Comparison of ENCODE assay signal across 1 cellular context in genomic region chr2:38158361-38159128, GRCh38.
A peak's percentile ranks its signal among the peaks of the same experiment; 100 is the strongest.
TF ChIP-seq lines count a peak whose summit lies in the region.

No MANE protein-coding gene starts in this region.

TF ChIP-seq in K562, 482 proteins besides CTCF, POLR2A, EP300 and RAD21 (continued from another document):
- no peak for TF ChIP-seq ZNF639 (CRISPR knock-in tag; conservative IDR thresholded peaks at IDR 0.05 in 1 of 2, IDR thresholded peaks at IDR 0.05 in 1 of 2)
- TF ChIP-seq MBD1 (CRISPR knock-in tag; IDR thresholded peaks at IDR 0.05) = no peak
- no peak for TF ChIP-seq MAFK (IDR thresholded peaks at IDR 0.05; ENCODE audit: low read length)
- no peak for TF ChIP-seq ZFP91 (CRISPR knock-in tag; IDR thresholded peaks at IDR 0.05)
- TF ChIP-seq SRF (CRISPR knock-in tag; IDR thresholded peaks at IDR 0.05) = no peak
- no peak for TF ChIP-seq ZNF561 (CRISPR knock-in tag; conservative IDR thresholded peaks at IDR 0.05)
- no peak for TF ChIP-seq PPARD (CRISPR knock-in tag; IDR thresholded peaks at IDR 0.05)
- no peak for TF ChIP-seq ZNF77 (CRISPR knock-in tag; IDR thresholded peaks at IDR 0.05)
- TF ChIP-seq ZNF316 (IDR thresholded peaks at IDR 0.05) = 0 out of 2 replicates have a peak, but pooled peaks have one; percentile 1
- no peak for TF ChIP-seq ZBTB9 (CRISPR knock-in tag; IDR thresholded peaks at IDR 0.05)
- TF ChIP-seq RBM22 (IDR thresholded peaks at IDR 0.05; ENCODE audit: low read depth, low read length, poor library complexity, severe bottlenecking) = no peak
- TF ChIP-seq LCOR (CRISPR knock-in tag; IDR thresholded peaks at IDR 0.05) = no peak
- TF ChIP-seq MAFG (tag; conservative IDR thresholded peaks at IDR 0.05) = 0 out of 2 replicates have a peak, but pooled peaks have one; percentile 8
- no peak for TF ChIP-seq RCOR1 (IDR thresholded peaks at IDR 0.05; ENCODE audit: borderline replicate concordance in 1 of 2, low read depth in 2 of 2, low read length in 2 of 2)
- TF ChIP-seq ZNF830 (CRISPR knock-in tag; IDR thresholded peaks at IDR 0.05) = no peak
